In genomic region chr4:66376921-66377320, GRCh38 we compare ENCODE assay signal across 15 cellular contexts.
A peak's percentile ranks its signal among the peaks of the same experiment; 100 is the strongest.
DNase-seq lines count a peak whose midpoint lies in the region; ATAC-seq and TF ChIP-seq lines count a peak whose summit lies in the region.
"Had no signal": no experiment of that assay in that cellular context is flagged by ENCODE, and none has a peak within 500 bp of the region (broad histone marks: within the 10 kb centered on the region; RNA-seq: fewer than 3 reads in every experiment).

No MANE protein-coding gene starts in this region.

- no peak for TF ChIP-seq CTCF in GM23338 (conservative IDR thresholded peaks at IDR 0.05; ENCODE audit: low read depth in 2 of 2)
- TF ChIP-seq CTCF in IMR-90 (conservative IDR thresholded peaks at IDR 0.05; ENCODE audit: low read depth, low read length) = no peak
- no peak for TF ChIP-seq CTCF in brain microvascular endothelial cell (IDR thresholded peaks at IDR 0.05; ENCODE audit: low read depth, low read length, missing control alignments)
- TF ChIP-seq CTCF in osteoblast (IDR thresholded peaks at IDR 0.05; ENCODE audit: extremely low read depth, low read depth, low read length) = no peak
- TF ChIP-seq CTCF in vagina (IDR thresholded peaks at IDR 0.05) = no peak

- no peak overlapping the region for H4K91ac ChIP-seq in IMR-90 (ENCODE audit: insufficient read depth, low read depth, low read length)

- no peak overlapping the region for H3K9ac ChIP-seq in IMR-90 (ENCODE audit: low read depth, low read length)
- H3K9ac ChIP-seq: KMS-11 had no signal

- no peaks in the 10 kb centered on the region for H3K79me1 ChIP-seq in IMR-90 (ENCODE audit: low read depth in 1 of 2, low read length in 2 of 2)

- H2BK20ac ChIP-seq in IMR-90 (ENCODE audit: low read depth, low read length) = no peak overlapping the region

- dilution Hi-C loops in IMR-90 (cut with HindIII; ENCODE audit: low sequenced_read_pairs, unreplicated experiment) = no loop called here

- no peak overlapping the region for H2BK120ac ChIP-seq in IMR-90 (ENCODE audit: low read depth, low read length)

- ATAC-seq in GM23338 (no peak), IMR-90 (ENCODE audit: low read depth) (no peak)

- no CpG with 5 or more reads among the region's 1 CpG for WGBS in IMR-90 (ENCODE audit: extremely low coverage in 2 of 2, insufficient read length in 1 of 2), 2 experiments

- POLR2A ChIA-PET in IMR-90 (lab: Charles Lee; ENCODE audit: unreplicated experiment) = no interaction called here

- DNase-seq in GM23338 (ENCODE audit: low spot score) (no peak), IMR-90 (no peak), brain microvascular endothelial cell (peak; percentile 3), osteoblast (ENCODE audit: insufficient read length, low spot score, missing footprints) (no peak), vagina (ENCODE audit: extremely low spot score in 2 of 2) (no peak)
- DNase-seq in stimulated activated naive CD4-positive, alpha-beta T cell treated with Interleukin-2 at 50 U/mL for 16 hours (lab: John Stamatoyannopoulos, UW) = no peak
- DNase-seq in activated CD4-positive, alpha-beta T cell treated with anti-CD3 and anti-CD28 coated beads, Interleukin-2, amount 10 ng/mL, durations not matched to agents 24 days and 14 days = no peak
- DNase-seq: Calu3, DMS53, HCEC 1CT, MG63, NCI-H1092 treated with DMSO at 0.1 percent for 48 hours, NCI-H1694, NCI-H524 had no signal

- no peaks in the 10 kb centered on the region for H3K79me2 ChIP-seq in GM23338 (replicated peaks; ENCODE audit: insufficient read depth)
- no peaks in the 10 kb centered on the region for H3K79me2 ChIP-seq in osteoblast (ENCODE audit: insufficient read depth, low read length)

- no peaks in the 10 kb centered on the region for H3K9me3 Mint-ChIP-seq in GM23338
- H3K9me3 Mint-ChIP-seq in activated CD4-positive, alpha-beta T cell treated with anti-CD3 and anti-CD28 coated beads, Interleukin-2, amount 10 ng/mL, durations not matched to agents 24 days and 14 days = no peaks in the 10 kb centered on the region

- no peaks in the 10 kb centered on the region for H3K4me1 ChIP-seq in GM23338 (ENCODE audit: insufficient read depth)
- H3K4me1 ChIP-seq in IMR-90 (ENCODE audit: control insufficient read depth, insufficient read depth, low read length) = no peaks in the 10 kb centered on the region
- H3K4me1 ChIP-seq in osteoblast (ENCODE audit: insufficient read depth, low read length) = no peaks in the 10 kb centered on the region
- no peaks in the 10 kb centered on the region for H3K4me1 ChIP-seq in vagina

- no peak overlapping the region for H2AK9ac ChIP-seq in IMR-90 (replicated peaks; ENCODE audit: low read depth, low read length, poor library complexity)

- TF ChIP-seq POLR2A in IMR-90 (IDR thresholded peaks at IDR 0.05; ENCODE audit: low read depth, low read length) = no peak
- TF ChIP-seq POLR2A in vagina (IDR thresholded peaks at IDR 0.05) = no peak

- H4K20me1 ChIP-seq in GM23338 (replicated peaks; ENCODE audit: insufficient read depth) = no peaks in the 10 kb centered on the region
- no peaks in the 10 kb centered on the region for H4K20me1 ChIP-seq in IMR-90 (ENCODE audit: insufficient read depth, low read length)
- no peaks in the 10 kb centered on the region for H4K20me1 ChIP-seq in osteoblast (ENCODE audit: insufficient read depth, low read length)

- in situ Hi-C loops in IMR-90 (cut with MboI; ENCODE audit: low sequenced_read_pairs) (no loop called here), brain microvascular endothelial cell (cut with HindIII; ENCODE audit: low pct_ligation_motif_present, low sequenced_read_pairs) (no loop called here)

- H3K27me3 Mint-ChIP-seq in GM23338 (ENCODE audit: insufficient read depth, low read depth, poor library complexity) = no peaks in the 10 kb centered on the region
- no peaks in the 10 kb centered on the region for H3K27me3 Mint-ChIP-seq in activated CD4-positive, alpha-beta T cell treated with anti-CD3 and anti-CD28 coated beads, Interleukin-2, amount 10 ng/mL, durations not matched to agents 24 days and 14 days

- H3K23ac ChIP-seq in IMR-90 (ENCODE audit: low read depth, low read length) = no peak overlapping the region

- H2BK15ac ChIP-seq in IMR-90 (ENCODE audit: low read depth, low read length) = no peak overlapping the region

- no peak overlapping the region for H4K5ac ChIP-seq in IMR-90 (ENCODE audit: low read depth, low read length)

- H4K8ac ChIP-seq in IMR-90 (ENCODE audit: low read depth in 2 of 2, low read length in 2 of 2) = no peak overlapping the region

- no peak overlapping the region for H2AFZ ChIP-seq in GM23338
- H2AFZ ChIP-seq in IMR-90 (replicated peaks; ENCODE audit: low read length, poor library complexity) = no peak overlapping the region
- peak overlapping the region; percentile 73 for H2AFZ ChIP-seq in osteoblast (ENCODE audit: low read length)

- H3K4me1 Mint-ChIP-seq in GM23338 = no peaks in the 10 kb centered on the region
- no peaks in the 10 kb centered on the region for H3K4me1 Mint-ChIP-seq in activated CD4-positive, alpha-beta T cell treated with anti-CD3 and anti-CD28 coated beads, Interleukin-2, amount 10 ng/mL, durations not matched to agents 24 days and 14 days

- no TSS peak for BruUV-seq in IMR-90 (replicated peaks; lab: Mats Ljungman, UMichigan)

- H3K18ac ChIP-seq in IMR-90 (ENCODE audit: low read depth, low read length) = no peak overlapping the region

- H3K9me3 ChIP-seq in IMR-90 (ENCODE audit: control insufficient read depth, insufficient read depth, low read length) = peaks cover 2% of the 10 kb centered on the region; the same call in 1 of the 2 replicates
- no peaks in the 10 kb centered on the region for H3K9me3 ChIP-seq in osteoblast (ENCODE audit: low read depth, low read length)
- no peaks in the 10 kb centered on the region for H3K9me3 ChIP-seq in vagina
- H3K9me3 ChIP-seq: MG63 had no signal

- H2BK5ac ChIP-seq in IMR-90 (ENCODE audit: low read depth, low read length, poor library complexity, severe bottlenecking) = no peak overlapping the region

- H3K27ac Mint-ChIP-seq in GM23338 = peak overlapping the region; percentile 46; the same call in 1 of the 2 replicates
- no peak overlapping the region for H3K27ac Mint-ChIP-seq in activated CD4-positive, alpha-beta T cell treated with anti-CD3 and anti-CD28 coated beads, Interleukin-2, amount 10 ng/mL, durations not matched to agents 24 days and 14 days

- no peaks in the 10 kb centered on the region; the same call in 1 of the 2 replicates for H3K9me2 ChIP-seq in GM23338 (ENCODE audit: insufficient read depth)

- no peak overlapping the region for H3K4me3 ChIP-seq in GM23338
- no peak overlapping the region for H3K4me3 ChIP-seq in IMR-90 (ENCODE audit: insufficient read depth, low read depth, low read length)
- no peak overlapping the region for H3K4me3 ChIP-seq in brain microvascular endothelial cell (ENCODE audit: low read depth, low read length)
- H3K4me3 ChIP-seq in osteoblast (ENCODE audit: insufficient read depth, low read length) = no peak overlapping the region
- no peak overlapping the region for H3K4me3 ChIP-seq in vagina
- H3K4me3 ChIP-seq: MG63 had no signal

- no peak overlapping the region for H3K4me3 Mint-ChIP-seq in GM23338
- H3K4me3 Mint-ChIP-seq in activated CD4-positive, alpha-beta T cell treated with anti-CD3 and anti-CD28 coated beads, Interleukin-2, amount 10 ng/mL, durations not matched to agents 24 days and 14 days = no peak overlapping the region

- H3K9me1 ChIP-seq in IMR-90 (ENCODE audit: insufficient read depth, low read length) = no peaks in the 10 kb centered on the region

- CTCF ChIA-PET in IMR-90 (lab: Yijun Ruan, JAX) = no interaction called here

- H3K14ac ChIP-seq in IMR-90 (replicated peaks; ENCODE audit: low read depth, low read length) = no peak overlapping the region

- H3K27me3 ChIP-seq in GM23338 (ENCODE audit: insufficient read depth) (no peaks in the 10 kb centered on the region), IMR-90 (ENCODE audit: control insufficient read depth, insufficient read depth, low read length) (no peaks in the 10 kb centered on the region), brain microvascular endothelial cell (replicated peaks) (no peaks in the 10 kb centered on the region), osteoblast (ENCODE audit: insufficient read depth, low read length) (no peaks in the 10 kb centered on the region), vagina (no peaks in the 10 kb centered on the region)
- H3K27me3 ChIP-seq: MG63 had no signal

- H3F3A ChIP-seq in GM23338 (replicated peaks; ENCODE audit: low read depth) = no peaks in the 10 kb centered on the region

- intact Hi-C loops in IMR-90 (cut with micrococcal nuclease) = no loop called here
- intact Hi-C loops in vagina (cut with DNase I) = no loop called here
- intact Hi-C loops in activated CD4-positive, alpha-beta T cell treated with anti-CD3 and anti-CD28 coated beads, Interleukin-2, amount 10 ng/mL, durations not matched to agents 24 days and 14 days (cut with micrococcal nuclease) = no loop called here

- H3K56ac ChIP-seq in IMR-90 (ENCODE audit: extremely low read depth, insufficient read depth, low read length) = no peak overlapping the region

- TF ChIP-seq RAD21 in IMR-90 (IDR thresholded peaks at IDR 0.05; ENCODE audit: low read length) = no peak

- no peaks in the 10 kb centered on the region for H3K36me3 Mint-ChIP-seq in GM23338 (ENCODE audit: low read depth)
- H3K36me3 Mint-ChIP-seq in activated CD4-positive, alpha-beta T cell treated with anti-CD3 and anti-CD28 coated beads, Interleukin-2, amount 10 ng/mL, durations not matched to agents 24 days and 14 days (ENCODE audit: low read depth) = no peaks in the 10 kb centered on the region

- H3K4ac ChIP-seq in IMR-90 (ENCODE audit: low read depth, low read length) = no peak overlapping the region

- no peak overlapping the region for H2AK5ac ChIP-seq in IMR-90 (ENCODE audit: low read depth, low read length)

- H3K27ac ChIP-seq in GM23338 (ENCODE audit: low read depth) = no peak overlapping the region
- H3K27ac ChIP-seq in IMR-90 (ENCODE audit: insufficient read depth, low read length) = no peak overlapping the region
- no peak overlapping the region for H3K27ac ChIP-seq in brain microvascular endothelial cell
- H3K27ac ChIP-seq in osteoblast (ENCODE audit: low read depth, low read length) = no peak overlapping the region
- H3K27ac ChIP-seq in vagina = no peak overlapping the region
- H3K27ac ChIP-seq: KMS-11 had no signal

- H3K36me3 ChIP-seq in GM23338 (ENCODE audit: insufficient read depth) (no peaks in the 10 kb centered on the region), IMR-90 (ENCODE audit: control insufficient read depth, insufficient read depth, low read length) (no peaks in the 10 kb centered on the region), brain microvascular endothelial cell (replicated peaks) (no peaks in the 10 kb centered on the region), osteoblast (ENCODE audit: insufficient read depth, low read length) (no peaks in the 10 kb centered on the region), vagina (no peaks in the 10 kb centered on the region)
- H3K36me3 ChIP-seq: MG63 had no signal

- no peak overlapping the region for H3K4me2 ChIP-seq in GM23338
- no peak overlapping the region for H3K4me2 ChIP-seq in IMR-90 (ENCODE audit: low read depth, low read length)
- H3K4me2 ChIP-seq in osteoblast (ENCODE audit: insufficient read depth, low read length) = no peak overlapping the region
- H3K4me2 ChIP-seq: KMS-11 had no signal

TF ChIP-seq in IMR-90, 13 proteins besides CTCF, POLR2A, EP300 and RAD21:
- TF ChIP-seq CEBPB (IDR thresholded peaks at IDR 0.05; ENCODE audit: low read depth, low read length) (0 out of 2 replicates have a peak, but pooled peaks have one; percentile 26), MAZ (IDR thresholded peaks at IDR 0.05; ENCODE audit: borderline replicate concordance, low read depth, low read length) (no peak)
